ENCODE assay signal across 1 cellular context in the genomic region with DNA sequence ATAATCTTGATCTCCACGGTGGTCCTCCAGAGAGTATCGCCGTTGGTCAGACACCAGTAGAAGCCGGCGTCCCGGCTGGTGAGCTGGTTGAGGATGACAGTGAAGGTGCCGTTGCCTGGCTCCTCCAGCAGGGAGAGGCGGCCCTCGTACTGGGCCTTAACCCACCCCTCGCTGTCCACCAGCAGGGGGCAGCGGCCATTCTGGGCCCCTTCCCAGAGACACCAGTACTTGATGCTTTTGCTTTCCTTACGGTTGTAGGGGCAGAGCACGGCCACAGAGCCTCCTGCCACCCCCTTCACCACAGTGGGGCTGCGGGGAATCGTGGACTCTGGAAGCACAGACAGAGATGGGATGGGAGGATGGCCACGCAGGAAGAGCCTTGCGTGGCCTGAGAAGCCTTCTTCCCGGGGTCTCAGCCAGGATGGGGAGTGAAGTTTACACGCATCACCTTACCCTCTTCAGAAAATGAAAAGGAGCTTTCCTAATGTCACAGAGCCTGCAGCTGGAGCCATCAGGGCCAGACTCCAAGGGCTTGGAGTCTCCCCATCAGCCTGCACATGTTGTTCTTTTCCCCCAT.
TF ChIP-seq lines count a peak whose summit lies in the region.

No MANE protein-coding gene starts in this region.

TF ChIP-seq in HepG2, 621 proteins besides CTCF, POLR2A, EP300 and RAD21 (continued from another document and continues in another):
- TF ChIP-seq, protein P1, sequence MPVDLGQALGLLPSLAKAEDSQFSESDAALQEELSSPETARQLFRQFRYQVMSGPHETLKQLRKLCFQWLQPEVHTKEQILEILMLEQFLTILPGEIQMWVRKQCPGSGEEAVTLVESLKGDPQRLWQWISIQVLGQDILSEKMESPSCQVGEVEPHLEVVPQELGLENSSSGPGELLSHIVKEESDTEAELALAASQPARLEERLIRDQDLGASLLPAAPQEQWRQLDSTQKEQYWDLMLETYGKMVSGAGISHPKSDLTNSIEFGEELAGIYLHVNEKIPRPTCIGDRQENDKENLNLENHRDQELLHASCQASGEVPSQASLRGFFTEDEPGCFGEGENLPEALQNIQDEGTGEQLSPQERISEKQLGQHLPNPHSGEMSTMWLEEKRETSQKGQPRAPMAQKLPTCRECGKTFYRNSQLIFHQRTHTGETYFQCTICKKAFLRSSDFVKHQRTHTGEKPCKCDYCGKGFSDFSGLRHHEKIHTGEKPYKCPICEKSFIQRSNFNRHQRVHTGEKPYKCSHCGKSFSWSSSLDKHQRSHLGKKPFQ (CRISPR knock-in tag; IDR thresholded peaks at IDR 0.05; ENCODE audit: insufficient replicate concordance): no peak
- TF ChIP-seq, protein P2, sequence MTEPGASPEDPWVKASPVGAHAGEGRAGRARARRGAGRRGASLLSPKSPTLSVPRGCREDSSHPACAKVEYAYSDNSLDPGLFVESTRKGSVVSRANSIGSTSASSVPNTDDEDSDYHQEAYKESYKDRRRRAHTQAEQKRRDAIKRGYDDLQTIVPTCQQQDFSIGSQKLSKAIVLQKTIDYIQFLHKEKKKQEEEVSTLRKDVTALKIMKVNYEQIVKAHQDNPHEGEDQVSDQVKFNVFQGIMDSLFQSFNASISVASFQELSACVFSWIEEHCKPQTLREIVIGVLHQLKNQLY (CRISPR knock-in tag; IDR thresholded peaks at IDR 0.05): no peak
- no peak for TF ChIP-seq ZNF446 (CRISPR knock-in tag; IDR thresholded peaks at IDR 0.05)
- TF ChIP-seq ZNF644 (CRISPR knock-in tag; IDR thresholded peaks at IDR 0.05; ENCODE audit: low read depth): peak; percentile 42; the same call in 1 of the 2 replicates
- no peak for TF ChIP-seq FOXK2 (IDR thresholded peaks at IDR 0.05)
- TF ChIP-seq TEAD3 (CRISPR knock-in tag; optimal IDR thresholded peaks at IDR 0.05; ENCODE audit: borderline replicate concordance): peak; percentile 26
- TF ChIP-seq, protein P3, sequence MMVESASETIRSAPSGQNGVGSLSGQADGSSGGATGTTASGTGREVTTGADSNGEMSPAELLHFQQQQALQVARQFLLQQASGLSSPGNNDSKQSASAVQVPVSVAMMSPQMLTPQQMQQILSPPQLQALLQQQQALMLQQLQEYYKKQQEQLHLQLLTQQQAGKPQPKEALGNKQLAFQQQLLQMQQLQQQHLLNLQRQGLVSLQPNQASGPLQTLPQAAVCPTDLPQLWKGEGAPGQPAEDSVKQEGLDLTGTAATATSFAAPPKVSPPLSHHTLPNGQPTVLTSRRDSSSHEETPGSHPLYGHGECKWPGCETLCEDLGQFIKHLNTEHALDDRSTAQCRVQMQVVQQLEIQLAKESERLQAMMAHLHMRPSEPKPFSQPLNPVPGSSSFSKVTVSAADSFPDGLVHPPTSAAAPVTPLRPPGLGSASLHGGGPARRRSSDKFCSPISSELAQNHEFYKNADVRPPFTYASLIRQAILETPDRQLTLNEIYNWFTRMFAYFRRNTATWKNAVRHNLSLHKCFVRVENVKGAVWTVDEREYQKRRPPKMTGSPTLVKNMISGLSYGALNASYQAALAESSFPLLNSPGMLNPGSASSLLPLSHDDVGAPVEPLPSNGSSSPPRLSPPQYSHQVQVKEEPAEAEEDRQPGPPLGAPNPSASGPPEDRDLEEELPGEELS (CRISPR knock-in tag; IDR thresholded peaks at IDR 0.05): no peak
- no peak for TF ChIP-seq ZNF350 (CRISPR knock-in tag; IDR thresholded peaks at IDR 0.05; ENCODE audit: borderline replicate concordance, low read depth)
- TF ChIP-seq GTF3A (CRISPR knock-in tag; conservative IDR thresholded peaks at IDR 0.05): no peak
- TF ChIP-seq, protein P4, sequence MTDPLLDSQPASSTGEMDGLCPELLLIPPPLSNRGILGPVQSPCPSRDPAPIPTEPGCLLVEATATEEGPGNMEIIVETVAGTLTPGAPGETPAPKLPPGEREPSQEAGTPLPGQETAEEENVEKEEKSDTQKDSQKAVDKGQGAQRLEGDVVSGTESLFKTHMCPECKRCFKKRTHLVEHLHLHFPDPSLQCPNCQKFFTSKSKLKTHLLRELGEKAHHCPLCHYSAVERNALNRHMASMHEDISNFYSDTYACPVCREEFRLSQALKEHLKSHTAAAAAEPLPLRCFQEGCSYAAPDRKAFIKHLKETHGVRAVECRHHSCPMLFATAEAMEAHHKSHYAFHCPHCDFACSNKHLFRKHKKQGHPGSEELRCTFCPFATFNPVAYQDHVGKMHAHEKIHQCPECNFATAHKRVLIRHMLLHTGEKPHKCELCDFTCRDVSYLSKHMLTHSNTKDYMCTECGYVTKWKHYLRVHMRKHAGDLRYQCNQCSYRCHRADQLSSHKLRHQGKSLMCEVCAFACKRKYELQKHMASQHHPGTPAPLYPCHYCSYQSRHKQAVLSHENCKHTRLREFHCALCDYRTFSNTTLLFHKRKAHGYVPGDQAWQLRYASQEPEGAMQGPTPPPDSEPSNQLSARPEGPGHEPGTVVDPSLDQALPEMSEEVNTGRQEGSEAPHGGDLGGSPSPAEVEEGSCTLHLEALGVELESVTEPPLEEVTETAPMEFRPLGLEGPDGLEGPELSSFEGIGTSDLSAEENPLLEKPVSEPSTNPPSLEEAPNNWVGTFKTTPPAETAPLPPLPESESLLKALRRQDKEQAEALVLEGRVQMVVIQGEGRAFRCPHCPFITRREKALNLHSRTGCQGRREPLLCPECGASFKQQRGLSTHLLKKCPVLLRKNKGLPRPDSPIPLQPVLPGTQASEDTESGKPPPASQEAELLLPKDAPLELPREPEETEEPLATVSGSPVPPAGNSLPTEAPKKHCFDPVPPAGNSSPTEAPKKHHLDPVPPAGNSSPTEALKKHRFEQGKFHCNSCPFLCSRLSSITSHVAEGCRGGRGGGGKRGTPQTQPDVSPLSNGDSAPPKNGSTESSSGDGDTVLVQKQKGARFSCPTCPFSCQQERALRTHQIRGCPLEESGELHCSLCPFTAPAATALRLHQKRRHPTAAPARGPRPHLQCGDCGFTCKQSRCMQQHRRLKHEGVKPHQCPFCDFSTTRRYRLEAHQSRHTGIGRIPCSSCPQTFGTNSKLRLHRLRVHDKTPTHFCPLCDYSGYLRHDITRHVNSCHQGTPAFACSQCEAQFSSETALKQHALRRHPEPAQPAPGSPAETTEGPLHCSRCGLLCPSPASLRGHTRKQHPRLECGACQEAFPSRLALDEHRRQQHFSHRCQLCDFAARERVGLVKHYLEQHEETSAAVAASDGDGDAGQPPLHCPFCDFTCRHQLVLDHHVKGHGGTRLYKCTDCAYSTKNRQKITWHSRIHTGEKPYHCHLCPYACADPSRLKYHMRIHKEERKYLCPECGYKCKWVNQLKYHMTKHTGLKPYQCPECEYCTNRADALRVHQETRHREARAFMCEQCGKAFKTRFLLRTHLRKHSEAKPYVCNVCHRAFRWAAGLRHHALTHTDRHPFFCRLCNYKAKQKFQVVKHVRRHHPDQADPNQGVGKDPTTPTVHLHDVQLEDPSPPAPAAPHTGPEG (CRISPR knock-in tag; IDR thresholded peaks at IDR 0.05): no peak
- no peak for TF ChIP-seq SP2 (CRISPR knock-in tag; IDR thresholded peaks at IDR 0.05)
- TF ChIP-seq, protein P5, sequence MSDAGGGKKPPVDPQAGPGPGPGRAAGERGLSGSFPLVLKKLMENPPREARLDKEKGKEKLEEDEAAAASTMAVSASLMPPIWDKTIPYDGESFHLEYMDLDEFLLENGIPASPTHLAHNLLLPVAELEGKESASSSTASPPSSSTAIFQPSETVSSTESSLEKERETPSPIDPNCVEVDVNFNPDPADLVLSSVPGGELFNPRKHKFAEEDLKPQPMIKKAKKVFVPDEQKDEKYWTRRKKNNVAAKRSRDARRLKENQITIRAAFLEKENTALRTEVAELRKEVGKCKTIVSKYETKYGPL (CRISPR knock-in tag; IDR thresholded peaks at IDR 0.05): no peak
- peak; percentile 25; the same call in 1 of the 2 replicates for TF ChIP-seq NCOA2 (CRISPR knock-in tag; IDR thresholded peaks at IDR 0.05)
- TF ChIP-seq EED (CRISPR knock-in tag; IDR thresholded peaks at IDR 0.05): no peak
- TF ChIP-seq CAMTA2 (CRISPR knock-in tag; IDR thresholded peaks at IDR 0.05; ENCODE audit: borderline replicate concordance): no peak
- TF ChIP-seq, protein P6, sequence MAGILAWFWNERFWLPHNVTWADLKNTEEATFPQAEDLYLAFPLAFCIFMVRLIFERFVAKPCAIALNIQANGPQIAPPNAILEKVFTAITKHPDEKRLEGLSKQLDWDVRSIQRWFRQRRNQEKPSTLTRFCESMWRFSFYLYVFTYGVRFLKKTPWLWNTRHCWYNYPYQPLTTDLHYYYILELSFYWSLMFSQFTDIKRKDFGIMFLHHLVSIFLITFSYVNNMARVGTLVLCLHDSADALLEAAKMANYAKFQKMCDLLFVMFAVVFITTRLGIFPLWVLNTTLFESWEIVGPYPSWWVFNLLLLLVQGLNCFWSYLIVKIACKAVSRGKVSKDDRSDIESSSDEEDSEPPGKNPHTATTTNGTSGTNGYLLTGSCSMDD (CRISPR knock-in tag; IDR thresholded peaks at IDR 0.05): no peak
- no peak for TF ChIP-seq ZFP36 (IDR thresholded peaks at IDR 0.05; ENCODE audit: borderline replicate concordance, low read depth, low read length, partially characterized antibody)
- TF ChIP-seq RXRA (CRISPR knock-in tag; IDR thresholded peaks at IDR 0.05): 0 out of 2 replicates have a peak, but pooled peaks have one; percentile 13
- no peak for TF ChIP-seq SRSF4 (IDR thresholded peaks at IDR 0.05; ENCODE audit: low read depth, low read length, poor library complexity, severe bottlenecking)
- TF ChIP-seq SNAI1 (CRISPR knock-in tag; IDR thresholded peaks at IDR 0.05; ENCODE audit: borderline replicate concordance): no peak
- TF ChIP-seq SAP130 (CRISPR knock-in tag; IDR thresholded peaks at IDR 0.05; ENCODE audit: low read depth): peak; percentile 16; the same call in 1 of the 2 replicates
- TF ChIP-seq, protein P7, sequence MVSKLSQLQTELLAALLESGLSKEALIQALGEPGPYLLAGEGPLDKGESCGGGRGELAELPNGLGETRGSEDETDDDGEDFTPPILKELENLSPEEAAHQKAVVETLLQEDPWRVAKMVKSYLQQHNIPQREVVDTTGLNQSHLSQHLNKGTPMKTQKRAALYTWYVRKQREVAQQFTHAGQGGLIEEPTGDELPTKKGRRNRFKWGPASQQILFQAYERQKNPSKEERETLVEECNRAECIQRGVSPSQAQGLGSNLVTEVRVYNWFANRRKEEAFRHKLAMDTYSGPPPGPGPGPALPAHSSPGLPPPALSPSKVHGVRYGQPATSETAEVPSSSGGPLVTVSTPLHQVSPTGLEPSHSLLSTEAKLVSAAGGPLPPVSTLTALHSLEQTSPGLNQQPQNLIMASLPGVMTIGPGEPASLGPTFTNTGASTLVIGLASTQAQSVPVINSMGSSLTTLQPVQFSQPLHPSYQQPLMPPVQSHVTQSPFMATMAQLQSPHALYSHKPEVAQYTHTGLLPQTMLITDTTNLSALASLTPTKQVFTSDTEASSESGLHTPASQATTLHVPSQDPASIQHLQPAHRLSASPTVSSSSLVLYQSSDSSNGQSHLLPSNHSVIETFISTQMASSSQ (IDR thresholded peaks at IDR 0.05; ENCODE audit: low read depth): no peak
- TF ChIP-seq, protein P7 (CRISPR knock-in tag; IDR thresholded peaks at IDR 0.05; ENCODE audit: borderline replicate concordance): no peak
- no peak for TF ChIP-seq ZNF570 (CRISPR knock-in tag; IDR thresholded peaks at IDR 0.05; ENCODE audit: borderline replicate concordance)
- no peak for TF ChIP-seq ZNF432 (CRISPR knock-in tag; IDR thresholded peaks at IDR 0.05; ENCODE audit: borderline replicate concordance)
- no peak for TF ChIP-seq JUNB (CRISPR knock-in tag; IDR thresholded peaks at IDR 0.05; ENCODE audit: borderline replicate concordance)
- TF ChIP-seq, protein P8, sequence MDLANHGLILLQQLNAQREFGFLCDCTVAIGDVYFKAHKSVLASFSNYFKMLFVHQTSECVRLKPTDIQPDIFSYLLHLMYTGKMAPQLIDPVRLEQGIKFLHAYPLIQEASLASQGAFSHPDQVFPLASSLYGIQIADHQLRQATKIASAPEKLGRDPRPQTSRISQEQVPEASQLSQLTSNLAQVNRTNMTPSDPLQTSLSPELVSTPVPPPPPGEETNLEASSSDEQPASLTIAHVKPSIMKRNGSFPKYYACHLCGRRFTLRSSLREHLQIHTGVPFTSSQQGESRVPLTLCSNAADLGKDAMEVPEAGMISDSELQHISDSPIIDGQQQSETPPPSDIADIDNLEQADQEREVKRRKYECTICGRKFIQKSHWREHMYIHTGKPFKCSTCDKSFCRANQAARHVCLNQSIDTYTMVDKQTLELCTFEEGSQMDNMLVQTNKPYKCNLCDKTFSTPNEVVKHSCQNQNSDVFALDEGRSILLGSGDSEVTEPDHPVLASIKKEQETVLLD (CRISPR knock-in tag; IDR thresholded peaks at IDR 0.05; ENCODE audit: low read depth): no peak
- TF ChIP-seq, protein P9, sequence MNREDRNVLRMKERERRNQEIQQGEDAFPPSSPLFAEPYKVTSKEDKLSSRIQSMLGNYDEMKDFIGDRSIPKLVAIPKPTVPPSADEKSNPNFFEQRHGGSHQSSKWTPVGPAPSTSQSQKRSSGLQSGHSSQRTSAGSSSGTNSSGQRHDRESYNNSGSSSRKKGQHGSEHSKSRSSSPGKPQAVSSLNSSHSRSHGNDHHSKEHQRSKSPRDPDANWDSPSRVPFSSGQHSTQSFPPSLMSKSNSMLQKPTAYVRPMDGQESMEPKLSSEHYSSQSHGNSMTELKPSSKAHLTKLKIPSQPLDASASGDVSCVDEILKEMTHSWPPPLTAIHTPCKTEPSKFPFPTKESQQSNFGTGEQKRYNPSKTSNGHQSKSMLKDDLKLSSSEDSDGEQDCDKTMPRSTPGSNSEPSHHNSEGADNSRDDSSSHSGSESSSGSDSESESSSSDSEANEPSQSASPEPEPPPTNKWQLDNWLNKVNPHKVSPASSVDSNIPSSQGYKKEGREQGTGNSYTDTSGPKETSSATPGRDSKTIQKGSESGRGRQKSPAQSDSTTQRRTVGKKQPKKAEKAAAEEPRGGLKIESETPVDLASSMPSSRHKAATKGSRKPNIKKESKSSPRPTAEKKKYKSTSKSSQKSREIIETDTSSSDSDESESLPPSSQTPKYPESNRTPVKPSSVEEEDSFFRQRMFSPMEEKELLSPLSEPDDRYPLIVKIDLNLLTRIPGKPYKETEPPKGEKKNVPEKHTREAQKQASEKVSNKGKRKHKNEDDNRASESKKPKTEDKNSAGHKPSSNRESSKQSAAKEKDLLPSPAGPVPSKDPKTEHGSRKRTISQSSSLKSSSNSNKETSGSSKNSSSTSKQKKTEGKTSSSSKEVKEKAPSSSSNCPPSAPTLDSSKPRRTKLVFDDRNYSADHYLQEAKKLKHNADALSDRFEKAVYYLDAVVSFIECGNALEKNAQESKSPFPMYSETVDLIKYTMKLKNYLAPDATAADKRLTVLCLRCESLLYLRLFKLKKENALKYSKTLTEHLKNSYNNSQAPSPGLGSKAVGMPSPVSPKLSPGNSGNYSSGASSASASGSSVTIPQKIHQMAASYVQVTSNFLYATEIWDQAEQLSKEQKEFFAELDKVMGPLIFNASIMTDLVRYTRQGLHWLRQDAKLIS (CRISPR knock-in tag; IDR thresholded peaks at IDR 0.05): no peak
